Comparison of ENCODE assay signal across 22 cellular contexts in the genomic region with DNA sequence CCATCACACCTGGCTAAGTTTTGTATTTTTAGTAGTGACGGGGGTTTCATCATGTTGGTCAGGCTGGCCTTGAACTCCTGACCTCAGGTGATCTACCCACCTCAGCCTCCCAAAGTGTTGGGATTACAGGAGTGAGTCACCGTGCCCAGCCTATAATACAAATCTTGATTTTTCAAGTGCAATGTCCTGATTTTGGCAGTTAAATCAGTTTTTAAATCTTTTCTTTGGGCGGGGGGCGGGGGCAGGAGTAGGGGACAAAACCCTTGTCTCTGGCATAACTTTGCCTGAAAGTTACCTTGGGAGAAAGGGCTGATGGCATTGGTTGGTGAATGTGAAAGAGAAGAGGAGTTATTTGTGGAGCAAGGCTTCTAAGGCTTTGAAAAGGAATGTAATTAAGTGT.
"Had no signal": no experiment of that assay in that cellular context is flagged by ENCODE, and none has a peak within 500 bp of the region (broad histone marks: within the 10 kb centered on the region; RNA-seq: fewer than 3 reads in every experiment).

No MANE protein-coding gene starts in this region.

- H3K4me3 Mint-ChIP-seq: memory B cell; naive thymus-derived CD4-positive, alpha-beta T cell; natural killer cell treated with Interleukin-12 subunit alpha and Interleukin-12 subunit beta and Interleukin-15 and Interleukin-18, amount 100 ng/mL, for 72 hours; stimulated activated naive B cell treated with anti-CD40 and anti-IgM and Interleukin-4, amounts not matched to agents 10 μg/mL and 1 μg/mL and 100 μg/mL, for 72 hours had no signal

- H3K36me3 ChIP-seq: left ventricle myocardium inferior, ovary, right atrium auricular region, sigmoid colon, thyroid gland, transverse colon, uterus had no signal

- H3K27me3 ChIP-seq: hepatocyte, ovary, right atrium auricular region, sigmoid colon, spleen, stomach, testis, thyroid gland, transverse colon, uterus had no signal

- FAIRE-seq: small intestine had no signal

- H3K27ac Mint-ChIP-seq: memory B cell; natural killer cell treated with Interleukin-12 subunit alpha and Interleukin-12 subunit beta and Interleukin-15 and Interleukin-18, amount 100 ng/mL, for 72 hours; stimulated activated naive B cell treated with anti-CD40 and anti-IgM and Interleukin-4, amounts not matched to agents 10 μg/mL and 1 μg/mL and 100 μg/mL, for 72 hours had no signal

- H3K9me3 Mint-ChIP-seq: memory B cell; natural killer cell treated with Interleukin-12 subunit alpha and Interleukin-12 subunit beta and Interleukin-15 and Interleukin-18, amount 100 ng/mL, for 72 hours; stimulated activated naive B cell treated with anti-CD40 and anti-IgM and Interleukin-4, amounts not matched to agents 10 μg/mL and 1 μg/mL and 100 μg/mL, for 72 hours had no signal

- H3K4me2 ChIP-seq: hepatocyte had no signal

- H3K27ac ChIP-seq: hepatocyte, left ventricle myocardium inferior, ovary, right atrium auricular region, sigmoid colon, spleen, stomach, testis, thyroid gland, transverse colon, uterus had no signal

- H3K27me3 Mint-ChIP-seq: memory B cell; naive thymus-derived CD4-positive, alpha-beta T cell; natural killer cell treated with Interleukin-12 subunit alpha and Interleukin-12 subunit beta and Interleukin-15 and Interleukin-18, amount 100 ng/mL, for 72 hours; progenitor cell of endocrine pancreas; stimulated activated naive B cell treated with anti-CD40 and anti-IgM and Interleukin-4, amounts not matched to agents 10 μg/mL and 1 μg/mL and 100 μg/mL, for 72 hours had no signal

- H3K9me3 ChIP-seq: mucosa of descending colon, ovary, right atrium auricular region, sigmoid colon, stomach, testis, thyroid gland, transverse colon, uterus had no signal

- DNase-seq: islet precursor cell; left ventricle myocardium inferior; midbrain; mucosa of descending colon; naive thymus-derived CD4-positive, alpha-beta T cell; ovary; sigmoid colon; small intestine; spleen; stimulated activated CD4-positive, alpha-beta T cell treated with anti-CD3 and anti-CD28 coated beads, Interleukin-4, amount 100 ng/mL, for 24 hours; stimulated activated naive B cell treated with anti-CD40 and anti-IgM and Interleukin-4, amounts not matched to agents 10 μg/mL and 1 μg/mL and 100 μg/mL, for 72 hours; stimulated activated naive CD8-positive, alpha-beta T cell treated with anti-CD3 and anti-CD28 coated beads, Interleukin-15, Interleukin-2, amounts not matched to agents 100 U/mL and 50 U/mL, for 24 hours; stomach; testis; thyroid gland; transverse colon; uterus had no signal

- H2AFZ ChIP-seq: hepatocyte had no signal

- H3K4me1 ChIP-seq: uterus had no signal

- H3K4me3 ChIP-seq: hepatocyte, left ventricle myocardium inferior, mucosa of descending colon, ovary, right atrium auricular region, sigmoid colon, spleen, stomach, testis, thyroid gland, transverse colon, uterus had no signal

- ATAC-seq: mucosa of descending colon; naive thymus-derived CD4-positive, alpha-beta T cell; natural killer cell treated with Interleukin-12 subunit alpha and Interleukin-12 subunit beta and Interleukin-15 and Interleukin-18, amount 100 ng/mL, for 72 hours; stimulated activated naive B cell treated with anti-CD40 and anti-IgM and Interleukin-4, amounts not matched to agents 10 μg/mL and 1 μg/mL and 100 μg/mL, for 72 hours; stimulated activated naive CD8-positive, alpha-beta T cell treated with anti-CD3 and anti-CD28 coated beads, Interleukin-15, Interleukin-2, amounts not matched to agents 100 U/mL and 50 U/mL, for 24 hours had no signal
